Comparison of ENCODE assay signal across 8 cellular contexts in the genomic region with DNA sequence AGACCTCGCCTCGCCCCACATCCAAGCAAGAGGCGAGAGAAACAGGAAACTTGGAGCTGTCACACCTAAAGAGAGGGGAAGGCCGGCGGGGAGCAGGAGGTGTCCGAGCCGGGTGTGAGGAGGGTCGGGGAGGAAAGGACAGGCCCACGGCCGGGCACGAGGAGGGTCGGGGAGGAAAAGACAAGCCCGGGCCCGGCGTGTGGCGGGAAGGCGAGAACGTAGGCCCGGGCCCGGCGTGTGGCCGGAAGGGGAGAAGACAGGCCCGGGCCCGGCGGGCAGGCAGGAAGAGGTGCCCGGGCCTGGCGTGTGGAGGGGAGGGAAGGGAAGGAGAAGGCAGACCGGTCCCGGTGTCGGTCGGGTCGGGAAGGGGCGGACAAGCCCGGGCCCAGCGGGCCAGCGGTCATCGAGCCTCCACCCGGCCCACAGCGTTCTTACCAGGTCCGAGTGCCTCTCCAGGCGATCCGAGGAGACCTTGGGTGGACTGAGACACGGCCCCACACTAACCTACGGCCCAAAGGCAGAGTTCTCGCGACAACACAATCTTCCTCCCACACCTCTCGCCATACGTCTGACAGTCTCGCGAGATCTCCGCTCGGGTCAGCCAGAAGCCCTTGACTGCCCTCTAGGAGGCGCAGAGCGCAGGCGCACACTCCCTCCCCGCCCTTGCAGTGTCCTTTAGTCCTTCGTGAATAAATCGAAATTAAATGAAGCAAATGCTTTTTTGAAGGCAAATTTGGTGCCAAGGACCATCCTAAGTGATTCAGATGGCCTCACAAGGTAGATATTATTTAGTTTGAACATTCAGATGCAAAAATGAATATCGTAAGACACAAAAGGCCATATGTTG. TPM values are rescaled to one million over a fixed set of nuclear protein-coding genes. Genes with fewer than 3 reads are reported as not detected.
A peak's percentile ranks its signal among the peaks of the same experiment; 100 is the strongest.
DNase-seq lines count a peak whose midpoint lies in the region; TF ChIP-seq lines count a peak whose summit lies in the region.

A gene (minus strand): TSS at position 533 of the 847 bp plus-strand sequence. CDS start 13,943 bp downstream, outside the sequence.

- peak within 1 kb of the TSS; percentile 78 for H3K4me3 ChIP-seq in GM06990 (replicated peaks; ENCODE audit: low read depth, low read length)
- peak within 1 kb of the TSS; percentile 94 for H3K4me3 ChIP-seq in HFF-Myc (replicated peaks; ENCODE audit: low read depth, low read length)

- H3K36me3 ChIP-seq in GM06990 (ENCODE audit: control insufficient read depth, insufficient read depth, low read length), result no peaks in the 10 kb centered on the region; the same call in 1 of the 2 replicates

- peaks cover 17% of the 10 kb centered on the region for H3K36me3 Mint-ChIP-seq in activated naive CD4-positive, alpha-beta T cell treated with anti-CD3 and anti-CD28 coated beads, Interleukin-2, amount 10 ng/mL, durations not matched to agents 7 days and 5 days

- H3K27ac ChIP-seq in temporal lobe (ENCODE audit: low read depth, low read length), result peak within 1 kb of the TSS; percentile 57

- no peaks in the 10 kb centered on the region for H3K27me3 ChIP-seq in GM06990 (replicated peaks; ENCODE audit: control insufficient read depth, insufficient read depth, low read length)

- peaks cover 55% of the 10 kb centered on the region for H3K4me1 Mint-ChIP-seq in activated naive CD4-positive, alpha-beta T cell treated with anti-CD3 and anti-CD28 coated beads, Interleukin-2, amount 10 ng/mL, durations not matched to agents 7 days and 5 days

- peaks cover 4% of the 10 kb centered on the region for H3K27me3 Mint-ChIP-seq in activated naive CD4-positive, alpha-beta T cell treated with anti-CD3 and anti-CD28 coated beads, Interleukin-2, amount 10 ng/mL, durations not matched to agents 7 days and 5 days

- DNase-seq in GM06990 (ENCODE audit: extremely low read depth, insufficient read length), result peak; percentile 91
- DNase-seq in HFF-Myc (ENCODE audit: extremely low read depth, low read depth), result peak; percentile 97
- DNase-seq in MV-4-11 (lab: John Stamatoyannopoulos, UW), result peak; percentile 96
- peak; percentile 98 for DNase-seq in SK-N-DZ (ENCODE audit: low spot score)
- peak; percentile 98 for DNase-seq in activated naive CD4-positive, alpha-beta T cell treated with anti-CD3 and anti-CD28 coated beads, Interleukin-2, amount 10 ng/mL, durations not matched to agents 7 days and 5 days
- peak; percentile 95 for DNase-seq in globus pallidus (ENCODE audit: low spot score)
- DNase-seq in occipital lobe (lab: John Stamatoyannopoulos, UW), result peak; percentile 94

- H3K4me3 Mint-ChIP-seq in activated naive CD4-positive, alpha-beta T cell treated with anti-CD3 and anti-CD28 coated beads, Interleukin-2, amount 10 ng/mL, durations not matched to agents 7 days and 5 days, result peak within 1 kb of the TSS; percentile 95

- CTCF ChIA-PET in activated naive CD4-positive, alpha-beta T cell treated with anti-CD3 and anti-CD28 coated beads, Interleukin-2, amount 10 ng/mL, durations not matched to agents 7 days and 5 days (lab: Charles Lee), result interaction anchor here (1.4 to 3.0 kb wide), 5 partner anchors 12 to 780 kb away, joined by 4 to 19 read pairs (median 7); no protein-coding TSS in a partner anchor

- H3K27ac Mint-ChIP-seq in activated naive CD4-positive, alpha-beta T cell treated with anti-CD3 and anti-CD28 coated beads, Interleukin-2, amount 10 ng/mL, durations not matched to agents 7 days and 5 days, result peak within 1 kb of the TSS; percentile 92

- H3K9me3 Mint-ChIP-seq in activated naive CD4-positive, alpha-beta T cell treated with anti-CD3 and anti-CD28 coated beads, Interleukin-2, amount 10 ng/mL, durations not matched to agents 7 days and 5 days, result no peaks in the 10 kb centered on the region

- TF ChIP-seq CTCF in GM06990 (IDR thresholded peaks at IDR 0.05; ENCODE audit: insufficient read depth, low read length, poor library complexity, severe bottlenecking), result peak; percentile 85
- peak; percentile 80 for TF ChIP-seq CTCF in HFF-Myc (IDR thresholded peaks at IDR 0.05; ENCODE audit: low read depth, low read length, missing control alignments)

RNA-seq across cellular contexts. Expression of the gene that starts here (rescaled TPM):
- 58.7 and 70.0 TPM in 2 replicates for polyA plus RNA-seq in SK-N-DZ (2014; cell fraction: cytosol; rRNA removed)
- 28.8 and 29.9 TPM in 2 replicates for polyA plus RNA-seq in SK-N-DZ (2014; cell fraction: nucleus; rRNA removed)
- 217 TPM for total RNA-seq in occipital lobe
- 149 TPM for total RNA-seq in temporal lobe

Comparison
In these comparisons a context has a peak if more than half of its experiments do, and no peak if none do; other contexts are left out.
1. Peak in every context shown above with its lines: DNase-seq, H3K4me3 ChIP-seq and H3K27ac ChIP-seq.